In the genomic region with DNA sequence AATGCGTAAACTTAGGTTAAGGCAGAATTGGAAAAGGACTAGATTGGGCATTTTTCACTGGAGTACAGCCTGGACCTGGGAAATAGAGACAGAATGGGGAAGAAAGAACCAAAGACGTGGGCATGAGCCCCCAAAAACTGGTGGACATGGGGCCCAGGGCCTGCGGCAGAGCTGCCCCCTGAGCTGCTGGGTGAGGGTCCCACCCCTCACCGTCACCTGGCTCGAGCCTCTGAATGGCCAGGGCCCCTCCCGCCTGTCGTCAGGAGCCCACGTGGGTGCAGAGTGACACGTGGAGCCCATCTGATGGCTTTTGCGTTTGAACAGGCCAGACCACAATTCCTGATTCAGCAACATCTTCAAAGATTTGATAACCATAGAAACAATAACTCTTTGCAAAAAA, we compare ENCODE assay signal across 18 cellular contexts.
DNase-seq lines count a peak whose midpoint lies in the region; ATAC-seq, FAIRE-seq and TF ChIP-seq lines count a peak whose summit lies in the region.
"Had no signal": no experiment of that assay in that cellular context is flagged by ENCODE, and none has a peak within 500 bp of the region (broad histone marks: within the 10 kb centered on the region; RNA-seq: fewer than 3 reads in every experiment).

No MANE protein-coding gene starts in this region.

- FAIRE-seq in HepG2 (lab: Jason Lieb, UNC): no peak
- FAIRE-seq: GM12892 had no signal

- peaks cover 0 to 2% of the 10 kb centered on the region in 2 experiments; a peak in 1 of 5 replicates for H3K27me3 ChIP-seq in HepG2 (ENCODE audit: control insufficient read depth in 1 of 2, insufficient read depth in 2 of 2, low read length in 2 of 2)
- no peaks in the 10 kb centered on the region for H3K27me3 ChIP-seq in right lobe of liver
- no peaks in the 10 kb centered on the region for H3K27me3 ChIP-seq in ovary

- H3K9ac ChIP-seq in HepG2 (ENCODE audit: insufficient read depth, low read depth, low read length): no peak overlapping the region
- H3K9ac ChIP-seq: GM23248 had no signal

- TF ChIP-seq EP300 in HepG2 (IDR thresholded peaks at IDR 0.05; ENCODE audit: low read depth in 2 of 2, low read length in 2 of 2) (no peak), HepG2 (CRISPR knock-in tag; IDR thresholded peaks at IDR 0.05; ENCODE audit: borderline replicate concordance) (no peak), ovary (IDR thresholded peaks at IDR 0.05) (no peak)

- no peak overlapping the region for H3K27ac ChIP-seq in HepG2 (ENCODE audit: extremely low read length, insufficient read depth, low read length)
- H3K27ac ChIP-seq in right lobe of liver: no peak overlapping the region
- no peak overlapping the region for H3K27ac ChIP-seq in ovary
- H3K27ac ChIP-seq: GM23248, HL-60 had no signal

- H3K36me3 ChIP-seq in HepG2 (replicated peaks in 1 of 2; ENCODE audit: control insufficient read depth in 1 of 2, insufficient read depth in 2 of 2, low read length in 2 of 2) (no peaks in the 10 kb centered on the region), right lobe of liver (no peaks in the 10 kb centered on the region), ovary (no peaks in the 10 kb centered on the region)

- H3K79me2 ChIP-seq in HepG2 (ENCODE audit: insufficient read depth, low read length): no peaks in the 10 kb centered on the region

- 17% methylated on average over 6 of the region's 10 CpGs for WGBS in HepG2 (ENCODE audit: low lambda C conversion rate)
- WGBS in right lobe of liver (ENCODE audit: insufficient coverage, low coverage, low lambda C conversion rate, missing lambda C conversion rate): 66% methylated on average over 4 of the region's 10 CpGs
- WGBS in ovary, 3 donors: 64 to 69% (median 66%) methylated on average over 10 of the region's 10 CpGs

- CTCF ChIA-PET in HepG2 (lab: Yijun Ruan, JAX; ENCODE audit: low intra/inter-chr PET ratio, low total read pairs): no interaction called here

- intact Hi-C loops in HepG2 (cut with micrococcal nuclease; ENCODE audit: unreplicated experiment) (no loop called here), right lobe of liver (cut with DNase I) (no loop called here), ovary (cut with DNase I) (no loop called here)

- no peak for TF ChIP-seq CTCF in HepG2 (CRISPR knock-in tag; IDR thresholded peaks at IDR 0.05)
- TF ChIP-seq CTCF in right lobe of liver (IDR thresholded peaks at IDR 0.05): no peak
- TF ChIP-seq CTCF in ovary (IDR thresholded peaks at IDR 0.05): no peak

- ATAC-seq in HepG2: no peak
- ATAC-seq in right lobe of liver: no peak
- ATAC-seq in HG02981 (IDR thresholded peaks at IDR 0.05; ENCODE audit: unreplicated experiment): no peak
- no peak for ATAC-seq in HG03095 (IDR thresholded peaks at IDR 0.05; ENCODE audit: unreplicated experiment)
- ATAC-seq in HG02763 (IDR thresholded peaks at IDR 0.05; ENCODE audit: unreplicated experiment): no peak
- ATAC-seq: CD8-positive, alpha-beta T cell had no signal

- H2AFZ ChIP-seq in HepG2 (ENCODE audit: low read length): no peak overlapping the region
- H2AFZ ChIP-seq: GM23248 had no signal

- H3K4me3 ChIP-seq in HepG2 (replicated peaks in 1 of 3; ENCODE audit: insufficient read depth in 1 of 3, low read depth in 2 of 3, low read length in 3 of 3): no peak overlapping the region
- no peak overlapping the region for H3K4me3 ChIP-seq in right lobe of liver
- H3K4me3 ChIP-seq in ovary: no peak overlapping the region
- H3K4me3 ChIP-seq: GM23248, K562 had no signal

- no peaks in the 10 kb centered on the region for H3K4me1 ChIP-seq in HepG2 (ENCODE audit: insufficient read depth, low read length)
- H3K4me1 ChIP-seq in right lobe of liver: no peaks in the 10 kb centered on the region
- no peaks in the 10 kb centered on the region for H3K4me1 ChIP-seq in ovary (ENCODE audit: insufficient read depth)

- POLR2A ChIA-PET in HepG2 (lab: Yijun Ruan, JAX): no interaction called here

- TF ChIP-seq POLR2A in HepG2 (IDR thresholded peaks at IDR 0.05; ENCODE audit: insufficient read depth in 1 of 2, low read depth in 2 of 2, low read length in 2 of 2) (no peak), right lobe of liver (IDR thresholded peaks at IDR 0.05) (no peak), ovary (IDR thresholded peaks at IDR 0.05) (no peak)

- H4K20me1 ChIP-seq in HepG2 (ENCODE audit: insufficient read depth, low read length): no peaks in the 10 kb centered on the region

- H3K9me3 ChIP-seq in HepG2 (ENCODE audit: low read length): no peaks in the 10 kb centered on the region
- H3K9me3 ChIP-seq in right lobe of liver: no peaks in the 10 kb centered on the region
- H3K9me3 ChIP-seq in ovary: no peaks in the 10 kb centered on the region

- DNase-seq in HepG2 (ENCODE audit: low spot score) (no peak), right lobe of liver (no peak), iPS-NIHi7 (ENCODE audit: extremely low spot score) (peak; percentile 5), ovary (peak in 3 of 5 donors; percentile 1 to 9 (median 5))
- DNase-seq: DND-41, GDM1, GM23248, NCI-H1048, NCI-H146, NCI-H226, NCI-H526 treated with DMSO at 0.1 percent for 48 hours had no signal

- no TSS peak for BruUV-seq in HepG2 (replicated peaks; lab: Mats Ljungman, UMichigan)

- TF ChIP-seq RAD21 in HepG2 (CRISPR knock-in tag; IDR thresholded peaks at IDR 0.05): no peak

- in situ Hi-C loops in HepG2 (cut with HindIII; ENCODE audit: extremely low pct_ligation_motif_present, low pct_unique_long_range_greater_than_20kb): no loop called here

- no peak overlapping the region for H3K4me2 ChIP-seq in HepG2 (ENCODE audit: low read depth, low read length)

TF ChIP-seq in HepG2, 621 proteins besides CTCF, POLR2A, EP300 and RAD21:
- TF ChIP-seq, protein P1, sequence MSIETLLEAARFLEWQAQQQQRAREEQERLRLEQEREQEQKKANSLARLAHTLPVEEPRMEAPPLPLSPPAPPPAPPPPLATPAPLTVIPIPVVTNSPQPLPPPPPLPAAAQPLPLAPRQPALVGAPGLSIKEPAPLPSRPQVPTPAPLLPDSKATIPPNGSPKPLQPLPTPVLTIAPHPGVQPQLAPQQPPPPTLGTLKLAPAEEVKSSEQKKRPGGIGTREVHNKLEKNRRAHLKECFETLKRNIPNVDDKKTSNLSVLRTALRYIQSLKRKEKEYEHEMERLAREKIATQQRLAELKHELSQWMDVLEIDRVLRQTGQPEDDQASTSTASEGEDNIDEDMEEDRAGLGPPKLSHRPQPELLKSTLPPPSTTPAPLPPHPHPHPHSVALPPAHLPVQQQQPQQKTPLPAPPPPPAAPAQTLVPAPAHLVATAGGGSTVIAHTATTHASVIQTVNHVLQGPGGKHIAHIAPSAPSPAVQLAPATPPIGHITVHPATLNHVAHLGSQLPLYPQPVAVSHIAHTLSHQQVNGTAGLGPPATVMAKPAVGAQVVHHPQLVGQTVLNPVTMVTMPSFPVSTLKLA (IDR thresholded peaks at IDR 0.05): 0 out of 2 replicates have a peak, but pooled peaks have one; percentile 3
- TF ChIP-seq SRSF9 (IDR thresholded peaks at IDR 0.05; ENCODE audit: borderline replicate concordance, insufficient read depth, low read depth, low read length, poor library complexity, severe bottlenecking) (no peak), ZNF562 (CRISPR knock-in tag; IDR thresholded peaks at IDR 0.05; ENCODE audit: borderline replicate concordance) (no peak)
TF ChIP-seq in HepG2: peak in this region for 1.

Comparison
In these comparisons a context has a peak if more than half of its experiments do, and no peak if none do; other contexts are left out.
1. DNase-seq: peak in iPS-NIHi7 (single experiment) and ovary (3 of 5); none in HepG2 (single experiment) and right lobe of liver (0 of 3).